Comparison of ENCODE assay signal across 16 cellular contexts in the genomic region with DNA sequence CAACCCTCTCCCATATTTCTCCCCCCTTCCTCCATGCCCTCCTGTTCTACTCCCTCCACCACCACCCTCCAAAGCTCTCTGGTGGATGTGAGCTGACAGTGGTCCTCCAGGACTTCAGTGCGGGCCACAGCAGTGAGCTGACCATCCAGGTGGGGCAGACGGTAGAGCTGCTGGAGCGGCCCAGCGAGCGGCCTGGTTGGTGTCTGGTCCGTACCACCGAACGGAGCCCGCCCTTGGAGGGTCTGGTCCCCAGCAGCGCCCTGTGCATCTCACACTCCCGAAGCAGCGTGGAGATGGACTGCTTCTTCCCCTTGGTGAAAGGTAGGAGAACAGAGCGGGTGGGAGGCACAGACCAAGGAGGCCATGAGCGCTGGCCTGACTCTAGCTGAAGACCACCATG.
DNase-seq lines count a peak whose midpoint lies in the region; ATAC-seq and TF ChIP-seq lines count a peak whose summit lies in the region.
"Had no signal": no experiment of that assay in that cellular context is flagged by ENCODE, and none has a peak within 500 bp of the region (broad histone marks: within the 10 kb centered on the region; RNA-seq: fewer than 3 reads in every experiment).

No MANE protein-coding gene starts in this region.

- H3K27ac ChIP-seq in VCaP (peak overlapping the region; percentile 97), cingulate gyrus (ENCODE audit: low read depth, low read length) (peak overlapping the region; percentile 83)
- H3K27ac ChIP-seq: BLaER1, C4-2B had no signal

- TF ChIP-seq CTCF in VCaP (conservative IDR thresholded peaks at IDR 0.05), result no peak

- DNase-seq in mesenteric fat pad (ENCODE audit: low spot score) (peak; percentile 68), NCI-H748 (lab: John Stamatoyannopoulos, UW; ENCODE audit: unreplicated experiment) (no peak), DMS153 treated with DMSO at 0.1 percent for 48 hours (lab: John Stamatoyannopoulos, UW; ENCODE audit: unreplicated experiment) (no peak), SK-N-DZ (ENCODE audit: low spot score) (no peak), left lobe of liver (ENCODE audit: low spot score) (no peak)
- DNase-seq: CD4-positive, alpha-beta T cell; CD8-positive, alpha-beta memory T cell; DMS 273 treated with DMSO at 0.1 percent for 48 hours; DMS53; DMS79 treated with DMSO at 0.1 percent for 48 hours; GF-D8; GOT3 had no signal

- ATAC-seq in left lobe of liver, result no peak
